17 cellular contexts compared by ENCODE assay signal in genomic region chr5:127754259-127754658, GRCh38. TPM values are rescaled to one million over a fixed set of nuclear protein-coding genes. Genes with fewer than 3 reads are reported as not detected.
A peak's percentile ranks its signal among the peaks of the same experiment; 100 is the strongest.
DNase-seq lines count a peak whose midpoint lies in the region; ATAC-seq, FAIRE-seq and TF ChIP-seq lines count a peak whose summit lies in the region.
"Had no signal": no experiment of that assay in that cellular context is flagged by ENCODE, and none has a peak within 500 bp of the region (broad histone marks: within the 10 kb centered on the region; RNA-seq: fewer than 3 reads in every experiment).

No MANE protein-coding gene starts in this region.

- intact Hi-C loops in left ventricle myocardium superior (cut with micrococcal nuclease), result no loop called here

- no peaks in the 10 kb centered on the region for H3F3A ChIP-seq in OCI-LY1 (ENCODE audit: insufficient read depth, low read length)

- DNase-seq in NCI-H1105 treated with DMSO at 0.1 percent for 48 hours (lab: John Stamatoyannopoulos, UW), result peak; percentile 22
- no peak for DNase-seq in NCI-H1105 (lab: John Stamatoyannopoulos, UW)
- peak; percentile 26 for DNase-seq in hepatic stellate cell (ENCODE audit: low spot score)
- DNase-seq in urothelium cell line (ENCODE audit: low spot score), result no peak
- DNase-seq in cerebellum (ENCODE audit: low spot score), result no peak
- DNase-seq in left ventricle myocardium superior, result no peak
- no peak for DNase-seq in iPS-NIHi11 (ENCODE audit: low spot score)
- DNase-seq: activated CD4-positive, alpha-beta T cell treated with anti-CD3 and anti-CD28 coated beads for 4 hours; activated naive CD8-positive, alpha-beta T cell treated with anti-CD3 and anti-CD28 coated beads for 36 hours; cortex of kidney; RPMI8226; T-helper 17 cell had no signal

- peaks cover 23% of the 10 kb centered on the region for H3K4me1 ChIP-seq in OCI-LY1 (ENCODE audit: insufficient read depth, low read length, severe bottlenecking)

- H3K27ac ChIP-seq in OCI-LY1 (ENCODE audit: low read depth, low read length, poor library complexity, severe bottlenecking), result peak overlapping the region; percentile 51
- H3K27ac ChIP-seq: neutrophil, skin epidermis had no signal

- H3K9me2 ChIP-seq in OCI-LY1 (ENCODE audit: low read depth, low read length), result no peaks in the 10 kb centered on the region

- no peaks in the 10 kb centered on the region for H3K9me3 ChIP-seq in OCI-LY1 (ENCODE audit: low read length)
- H3K9me3 ChIP-seq: neutrophil had no signal

- no peaks in the 10 kb centered on the region for H3K27me3 ChIP-seq in OCI-LY1 (ENCODE audit: insufficient read depth, low read length)
- H3K27me3 ChIP-seq: neutrophil had no signal

- no peak for TF ChIP-seq CTCF in OCI-LY1 (IDR thresholded peaks at IDR 0.05; ENCODE audit: low read length)

- H3K79me2 ChIP-seq in OCI-LY1 (ENCODE audit: insufficient read depth, low read length), result no peaks in the 10 kb centered on the region

- peak; percentile 80 for FAIRE-seq in urothelium cell line (lab: Jason Lieb, UNC)
- FAIRE-seq: A204.1 had no signal

- no peaks in the 10 kb centered on the region for H3K36me3 ChIP-seq in OCI-LY1 (ENCODE audit: insufficient read depth, low read length)
- H3K36me3 ChIP-seq: neutrophil had no signal

- H3K9ac ChIP-seq in OCI-LY1 (ENCODE audit: low read length), result no peak overlapping the region

- ATAC-seq in left ventricle myocardium superior, result no peak
- ATAC-seq: esophagus mucosa, T-helper 17 cell had no signal

- H3K4me2 ChIP-seq in OCI-LY1 (ENCODE audit: low read length), result no peak overlapping the region

- no peaks in the 10 kb centered on the region for H4K20me1 ChIP-seq in OCI-LY1 (ENCODE audit: insufficient read depth, low read length)

- no peak overlapping the region for H2AFZ ChIP-seq in OCI-LY1 (ENCODE audit: low read length)

- no peak overlapping the region for H3K4me3 ChIP-seq in OCI-LY1 (ENCODE audit: low read depth, low read length, poor library complexity, severe bottlenecking)
- H3K4me3 ChIP-seq: skin epidermis had no signal

RNA-seq across cellular contexts. Expression of gene CCDC192, which starts 51.1 kb away (rescaled TPM):
- total RNA-seq in cerebellum (not detected), left ventricle myocardium superior (not detected)
- total RNA-seq: activated naive CD8-positive, alpha-beta T cell treated with anti-CD3 and anti-CD28 coated beads for 36 hours; esophagus mucosa had no signal

Comparison
In these comparisons a context has a peak if more than half of its experiments do, and no peak if none do; other contexts are left out.
1. DNase-seq: peak in NCI-H1105 treated with DMSO at 0.1 percent for 48 hours (single experiment) and hepatic stellate cell (single experiment); none in NCI-H1105 (single experiment), urothelium cell line (single experiment), cerebellum (single experiment), left ventricle myocardium superior (single experiment) and iPS-NIHi11 (single experiment).